In the genomic region with DNA sequence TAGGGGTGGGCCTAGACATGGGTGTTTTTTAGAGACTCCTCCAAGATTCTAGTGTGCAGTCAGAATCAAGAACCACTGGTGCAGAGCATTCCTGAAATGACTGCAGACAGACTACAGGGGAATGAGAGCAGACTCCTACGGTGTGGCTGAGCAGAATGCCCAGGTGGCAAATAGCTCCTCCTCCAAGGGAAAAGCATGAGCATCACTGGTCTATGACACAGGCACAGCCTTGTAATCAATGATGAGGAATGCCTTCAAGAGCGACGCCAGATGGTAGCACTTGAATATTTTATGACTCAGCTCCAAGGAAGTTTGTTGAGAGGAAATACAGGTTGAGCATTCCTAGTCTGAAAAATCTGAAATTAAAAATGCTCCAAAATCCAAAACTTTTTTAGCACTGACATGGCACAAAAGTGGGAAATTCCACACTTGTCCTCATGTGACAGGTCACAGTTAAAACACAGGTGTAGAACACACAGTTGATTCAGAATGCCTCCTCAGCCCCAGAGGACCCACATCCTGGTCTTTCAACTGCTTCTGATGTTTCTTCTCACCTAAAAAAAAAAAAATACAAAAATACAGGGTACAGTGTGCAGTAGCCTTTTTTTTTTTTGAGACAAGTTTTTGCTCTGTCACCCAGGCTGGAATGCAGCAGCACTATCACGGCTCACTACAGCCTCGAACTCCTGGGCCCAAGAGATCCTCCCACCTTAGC, we compare ENCODE assay signal across 8 cellular contexts. TPM values are rescaled to one million over a fixed set of nuclear protein-coding genes. Genes with fewer than 3 reads are reported as not detected.
DNase-seq lines count a peak whose midpoint lies in the region; ATAC-seq and TF ChIP-seq lines count a peak whose summit lies in the region.

No MANE protein-coding gene starts in this region.

- H3K9me3 ChIP-seq in mucosa of descending colon, result no peaks in the 10 kb centered on the region

- ATAC-seq in HG02973 (IDR thresholded peaks at IDR 0.05; ENCODE audit: unreplicated experiment) (peak; percentile 49), mucosa of descending colon (peak; percentile 89), HG03108 (IDR thresholded peaks at IDR 0.05; ENCODE audit: unreplicated experiment) (no peak), GM21526 (IDR thresholded peaks at IDR 0.05; ENCODE audit: low FRiP score, unreplicated experiment) (no peak)
- peak; percentile 88 for ATAC-seq in activated naive CD8-positive, alpha-beta T cell treated with anti-CD3 and anti-CD28 coated beads, Interleukin-2, amount 10 ng/mL, durations not matched to agents 7 days and 5 days (ENCODE audit: low read depth)

- H3K4me3 ChIP-seq in mucosa of descending colon, result no peak overlapping the region

- DNase-seq in ELF-1 (ENCODE audit: low read depth, low spot score), result peak; percentile 13
- DNase-seq in activated naive CD8-positive, alpha-beta T cell treated with anti-CD3 and anti-CD28 coated beads, Interleukin-2, amount 10 ng/mL, durations not matched to agents 7 days and 5 days, result no peak
- peak in 1 of 3 donors; percentile 70 for DNase-seq in mucosa of descending colon
- no peak for DNase-seq in activated CD8-positive, alpha-beta memory T cell treated with anti-CD3 and anti-CD28 coated beads, Interleukin-2, amount 50 U/mL, for 48 hours
- DNase-seq in foreskin melanocyte, result no peak

- no peak overlapping the region for H3K4me3 Mint-ChIP-seq in activated naive CD8-positive, alpha-beta T cell treated with anti-CD3 and anti-CD28 coated beads, Interleukin-2, amount 10 ng/mL, durations not matched to agents 7 days and 5 days

- POLR2A ChIA-PET in activated naive CD8-positive, alpha-beta T cell treated with anti-CD3 and anti-CD28 coated beads, Interleukin-2, amount 10 ng/mL, durations not matched to agents 7 days and 5 days (lab: Charles Lee), result interaction anchor here (0.5 to 1.8 kb wide), 3 partner anchors 11 to 167 kb away, joined by 3 to 10 read pairs (median 3); partner anchors contain the start of genes FAM8A1 and NUP153

- H3K9me3 Mint-ChIP-seq in activated naive CD8-positive, alpha-beta T cell treated with anti-CD3 and anti-CD28 coated beads, Interleukin-2, amount 10 ng/mL, durations not matched to agents 7 days and 5 days, result no peaks in the 10 kb centered on the region

- peaks cover 21% of the 10 kb centered on the region for H3K4me1 ChIP-seq in mucosa of descending colon (ENCODE audit: low read depth)

- TF ChIP-seq CTCF in mucosa of descending colon (IDR thresholded peaks at IDR 0.05), result no peak

- H3K4me1 Mint-ChIP-seq in activated naive CD8-positive, alpha-beta T cell treated with anti-CD3 and anti-CD28 coated beads, Interleukin-2, amount 10 ng/mL, durations not matched to agents 7 days and 5 days, result peaks cover 19% of the 10 kb centered on the region

- H3K36me3 Mint-ChIP-seq in activated naive CD8-positive, alpha-beta T cell treated with anti-CD3 and anti-CD28 coated beads, Interleukin-2, amount 10 ng/mL, durations not matched to agents 7 days and 5 days, result no peaks in the 10 kb centered on the region

- H3K27ac Mint-ChIP-seq in activated naive CD8-positive, alpha-beta T cell treated with anti-CD3 and anti-CD28 coated beads, Interleukin-2, amount 10 ng/mL, durations not matched to agents 7 days and 5 days, result peak overlapping the region; percentile 32

- intact Hi-C loops in mucosa of descending colon (cut with DNase I, micrococcal nuclease), result loop anchor here in 1 of 2 donors (10.0 kb wide), 1 partner anchor 195 kb away; the partner anchor contains the start of gene CAP2

- no peaks in the 10 kb centered on the region for H3K36me3 ChIP-seq in mucosa of descending colon (ENCODE audit: low read depth)

- no peaks in the 10 kb centered on the region for H3K27me3 Mint-ChIP-seq in activated naive CD8-positive, alpha-beta T cell treated with anti-CD3 and anti-CD28 coated beads, Interleukin-2, amount 10 ng/mL, durations not matched to agents 7 days and 5 days

RNA-seq across cellular contexts. Expression of gene FAM8A1, which starts 10.5 kb away (rescaled TPM):
- 10 to 100 TPM; 14.2 to 14.9 TPM for total RNA-seq in activated naive CD8-positive, alpha-beta T cell treated with anti-CD3 and anti-CD28 coated beads, Interleukin-2, amount 10 ng/mL, durations not matched to agents 7 days and 5 days
- total RNA-seq in mucosa of descending colon, result 10 to 100 TPM; 35.1 to 49.2 (median 44.0) TPM

Comparison
In these comparisons a context has a peak if more than half of its experiments do, and no peak if none do; other contexts are left out.
1. ATAC-seq: peak in HG02973 (single experiment), activated naive CD8-positive, alpha-beta T cell treated with anti-CD3 and anti-CD28 coated beads, Interleukin-2, amount 10 ng/mL, durations not matched to agents 7 days and 5 days (single experiment) and mucosa of descending colon (single experiment); none in HG03108 (single experiment) and GM21526 (single experiment).